Comparison of ENCODE assay signal across 1 cellular context in the genomic region with DNA sequence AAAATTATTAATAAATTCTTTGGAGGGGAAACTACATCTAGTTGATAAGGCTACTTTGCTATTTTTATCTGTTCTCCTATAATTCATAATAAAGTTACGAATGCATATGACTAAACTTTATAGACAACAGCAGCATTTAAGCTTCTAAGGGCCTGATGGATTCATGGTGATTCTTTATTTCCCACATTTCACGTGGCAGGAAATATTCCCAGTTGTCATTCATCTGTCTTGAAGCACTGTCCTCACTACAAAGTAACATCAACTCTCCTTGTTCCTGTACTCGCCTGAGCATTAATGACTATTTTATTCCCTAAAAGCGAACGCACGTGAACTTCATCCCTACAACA.
TF ChIP-seq lines count a peak whose summit lies in the region.

No MANE protein-coding gene starts in this region.

TF ChIP-seq in HCT116, 20 proteins besides CTCF, POLR2A, EP300 and RAD21 (continued from another document):
- TF ChIP-seq, protein P1, sequence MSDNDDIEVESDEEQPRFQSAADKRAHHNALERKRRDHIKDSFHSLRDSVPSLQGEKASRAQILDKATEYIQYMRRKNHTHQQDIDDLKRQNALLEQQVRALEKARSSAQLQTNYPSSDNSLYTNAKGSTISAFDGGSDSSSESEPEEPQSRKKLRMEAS (IDR thresholded peaks at IDR 0.05): no peak
- no peak for TF ChIP-seq FOSL1 (IDR thresholded peaks at IDR 0.05; ENCODE audit: low read depth)
- TF ChIP-seq, protein P2, sequence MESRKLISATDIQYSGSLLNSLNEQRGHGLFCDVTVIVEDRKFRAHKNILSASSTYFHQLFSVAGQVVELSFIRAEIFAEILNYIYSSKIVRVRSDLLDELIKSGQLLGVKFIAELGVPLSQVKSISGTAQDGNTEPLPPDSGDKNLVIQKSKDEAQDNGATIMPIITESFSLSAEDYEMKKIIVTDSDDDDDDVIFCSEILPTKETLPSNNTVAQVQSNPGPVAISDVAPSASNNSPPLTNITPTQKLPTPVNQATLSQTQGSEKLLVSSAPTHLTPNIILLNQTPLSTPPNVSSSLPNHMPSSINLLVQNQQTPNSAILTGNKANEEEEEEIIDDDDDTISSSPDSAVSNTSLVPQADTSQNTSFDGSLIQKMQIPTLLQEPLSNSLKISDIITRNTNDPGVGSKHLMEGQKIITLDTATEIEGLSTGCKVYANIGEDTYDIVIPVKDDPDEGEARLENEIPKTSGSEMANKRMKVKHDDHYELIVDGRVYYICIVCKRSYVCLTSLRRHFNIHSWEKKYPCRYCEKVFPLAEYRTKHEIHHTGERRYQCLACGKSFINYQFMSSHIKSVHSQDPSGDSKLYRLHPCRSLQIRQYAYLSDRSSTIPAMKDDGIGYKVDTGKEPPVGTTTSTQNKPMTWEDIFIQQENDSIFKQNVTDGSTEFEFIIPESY (IDR thresholded peaks at IDR 0.05; ENCODE audit: extremely low read depth, insufficient replicate concordance, low read length): no peak
- no peak for TF ChIP-seq ZFX (IDR thresholded peaks at IDR 0.05)
- no peak for TF ChIP-seq ZNF274 (IDR thresholded peaks at IDR 0.05; ENCODE audit: low read depth, low read length)
- TF ChIP-seq POLR2AphosphoS5 (IDR thresholded peaks at IDR 0.05; ENCODE audit: low read depth, low read length): no peak
